ENCODE assay signal across 15 cellular contexts in genomic region chr1:220313576-220313975, GRCh38. TPM values are rescaled to one million over a fixed set of nuclear protein-coding genes. Genes with fewer than 3 reads are reported as not detected.
A peak's percentile ranks its signal among the peaks of the same experiment; 100 is the strongest.
DNase-seq lines count a peak whose midpoint lies in the region; ATAC-seq, FAIRE-seq and TF ChIP-seq lines count a peak whose summit lies in the region.
"Had no signal": no experiment of that assay in that cellular context is flagged by ENCODE, and none has a peak within 500 bp of the region (broad histone marks: within the 10 kb centered on the region; RNA-seq: fewer than 3 reads in every experiment).

No MANE protein-coding gene starts in this region.

- H3K18ac ChIP-seq in mesendoderm (ENCODE audit: low read length) = no peak overlapping the region

- no peak overlapping the region; the same call in 1 of the 2 replicates for H3K27ac Mint-ChIP-seq in GM23338
- H3K27ac Mint-ChIP-seq: CD14-positive monocyte; CD8-positive, alpha-beta T cell; IgD-negative memory B cell had no signal

- no peak overlapping the region for H3K23ac ChIP-seq in mesendoderm (ENCODE audit: low read length)

- H2AK5ac ChIP-seq in mesendoderm (ENCODE audit: low read length) = no peak overlapping the region

- no peak overlapping the region for H3K56ac ChIP-seq in mesendoderm (ENCODE audit: low read length)

- H3K36me3 ChIP-seq in GM23338 (ENCODE audit: insufficient read depth) (no peaks in the 10 kb centered on the region), hepatocyte (replicated peaks; ENCODE audit: insufficient read depth, low read depth) (no peaks in the 10 kb centered on the region), mesendoderm (ENCODE audit: control insufficient read depth, insufficient read depth, low read length) (no peaks in the 10 kb centered on the region), PC-3 (ENCODE audit: low read depth, low read length) (no peaks in the 10 kb centered on the region)

- POLR2A ChIA-PET in PC-3 (lab: Charles Lee; ENCODE audit: unreplicated experiment) = no interaction called here

- no peaks in the 10 kb centered on the region for H3K36me3 Mint-ChIP-seq in GM23338 (ENCODE audit: low read depth)
- H3K36me3 Mint-ChIP-seq: CD14-positive monocyte; CD8-positive, alpha-beta T cell had no signal

- H2BK5ac ChIP-seq in mesendoderm (ENCODE audit: low read length) = no peak overlapping the region

- intact Hi-C loops in PC-3 (cut with micrococcal nuclease) = no loop called here

- no peak overlapping the region for H3K4me2 ChIP-seq in GM23338
- H3K4me2 ChIP-seq in hepatocyte = no peak overlapping the region
- H3K4me2 ChIP-seq in mesendoderm (ENCODE audit: low read length) = no peak overlapping the region
- no peak overlapping the region for H3K4me2 ChIP-seq in PC-3 (ENCODE audit: low read length)
- H3K4me2 ChIP-seq: A549 had no signal

- H3K9ac ChIP-seq in mesendoderm (ENCODE audit: low read length) (no peak overlapping the region), PC-3 (ENCODE audit: low read length) (no peak overlapping the region)

- no peak overlapping the region for H3K27ac ChIP-seq in GM23338 (ENCODE audit: low read depth)
- H3K27ac ChIP-seq in hepatocyte = no peak overlapping the region
- no peak overlapping the region for H3K27ac ChIP-seq in mesendoderm (ENCODE audit: low read depth, low read length)
- H3K27ac ChIP-seq in PC-3 (ENCODE audit: low read length) = no peak overlapping the region
- H3K27ac ChIP-seq: A549 had no signal

- H3K27me3 ChIP-seq in GM23338 (ENCODE audit: insufficient read depth) (no peaks in the 10 kb centered on the region), hepatocyte (no peaks in the 10 kb centered on the region), mesendoderm (ENCODE audit: insufficient read depth, low read length, poor library complexity) (no peaks in the 10 kb centered on the region), PC-3 (ENCODE audit: low read length) (peaks cover 15% of the 10 kb centered on the region; the same call in 1 of the 2 replicates)

- peaks cover 5% of the 10 kb centered on the region; the same call in 1 of the 3 replicates for H3K4me1 Mint-ChIP-seq in GM23338
- H3K4me1 Mint-ChIP-seq: CD14-positive monocyte had no signal

- TF ChIP-seq CTCF in GM23338 (conservative IDR thresholded peaks at IDR 0.05; ENCODE audit: low read depth in 2 of 2) = no peak
- no peak for TF ChIP-seq CTCF in hepatocyte (IDR thresholded peaks at IDR 0.05; ENCODE audit: poor library complexity)
- TF ChIP-seq CTCF in PC-3 (conservative IDR thresholded peaks at IDR 0.05; ENCODE audit: low read depth, low read length) = no peak

- no peak overlapping the region for H4K5ac ChIP-seq in mesendoderm (ENCODE audit: low read length)

- CTCF ChIA-PET in PC-3 (lab: Charles Lee) = no interaction called here

- H3K79me2 ChIP-seq in GM23338 (replicated peaks; ENCODE audit: insufficient read depth) (no peaks in the 10 kb centered on the region), hepatocyte (no peaks in the 10 kb centered on the region), mesendoderm (ENCODE audit: control insufficient read depth, insufficient read depth, low read length) (no peaks in the 10 kb centered on the region), PC-3 (ENCODE audit: low read length) (no peaks in the 10 kb centered on the region)

- H3F3A ChIP-seq in GM23338 (replicated peaks; ENCODE audit: low read depth) (no peaks in the 10 kb centered on the region), PC-3 (ENCODE audit: low read length, unreplicated experiment) (no peaks in the 10 kb centered on the region)

- no peak overlapping the region for H3K4me3 Mint-ChIP-seq in GM23338
- H3K4me3 Mint-ChIP-seq: CD14-positive monocyte; CD8-positive, alpha-beta T cell; IgD-negative memory B cell had no signal

- no peaks in the 10 kb centered on the region; the same call in 1 of the 3 replicates for H3K9me3 Mint-ChIP-seq in GM23338
- H3K9me3 Mint-ChIP-seq: CD8-positive, alpha-beta T cell had no signal

- H3K9me3 ChIP-seq in hepatocyte (ENCODE audit: low read depth) = no peaks in the 10 kb centered on the region
- H3K9me3 ChIP-seq in PC-3 (ENCODE audit: low read length) = no peaks in the 10 kb centered on the region
- H3K9me3 ChIP-seq: A549 had no signal

- no peak overlapping the region for H2BK120ac ChIP-seq in mesendoderm (ENCODE audit: low read depth, low read length)

- H3K79me1 ChIP-seq in mesendoderm (ENCODE audit: low read length) = no peaks in the 10 kb centered on the region

- no TSS peak for BruUV-seq in PC-3 (replicated peaks; lab: Mats Ljungman, UMichigan)

- no peak overlapping the region for H2BK15ac ChIP-seq in mesendoderm (replicated peaks; ENCODE audit: low read depth)

- H3K4me3 ChIP-seq in GM23338 (no peak overlapping the region), hepatocyte (no peak overlapping the region), mesendoderm (ENCODE audit: low read length) (no peak overlapping the region), PC-3 (ENCODE audit: low read length) (no peak overlapping the region)
- H3K4me3 ChIP-seq: A549 had no signal

- FAIRE-seq in HTR-8/SVneo (lab: Jason Lieb, UNC) = no peak
- FAIRE-seq: A549 had no signal

- H3K4ac ChIP-seq in mesendoderm (ENCODE audit: low read depth, low read length) = no peak overlapping the region

- H3K9me2 ChIP-seq in GM23338 (ENCODE audit: insufficient read depth) (peaks cover 20% of the 10 kb centered on the region; the same call in 1 of the 2 replicates), hepatocyte (replicated peaks; ENCODE audit: insufficient read depth) (no peaks in the 10 kb centered on the region), PC-3 (replicated peaks; ENCODE audit: low read length) (no peaks in the 10 kb centered on the region)

- no peaks in the 10 kb centered on the region for H3K4me1 ChIP-seq in GM23338 (ENCODE audit: insufficient read depth)
- no peaks in the 10 kb centered on the region for H3K4me1 ChIP-seq in hepatocyte (ENCODE audit: insufficient read depth)
- no peaks in the 10 kb centered on the region for H3K4me1 ChIP-seq in mesendoderm (ENCODE audit: control insufficient read depth, low read depth, low read length)
- H3K4me1 ChIP-seq in PC-3 (ENCODE audit: insufficient read depth, low read length) = no peaks in the 10 kb centered on the region
- H3K4me1 ChIP-seq: A549 had no signal

- H4K20me1 ChIP-seq in GM23338 (replicated peaks; ENCODE audit: insufficient read depth) (no peaks in the 10 kb centered on the region), hepatocyte (ENCODE audit: insufficient read depth, poor library complexity, severe bottlenecking) (no peaks in the 10 kb centered on the region), PC-3 (ENCODE audit: low read length) (no peaks in the 10 kb centered on the region)

- no peaks in the 10 kb centered on the region for H3K27me3 Mint-ChIP-seq in GM23338 (ENCODE audit: insufficient read depth, low read depth, poor library complexity)
- H3K27me3 Mint-ChIP-seq: IgD-negative memory B cell had no signal

- ATAC-seq in GM23338 (peak; percentile 66), PC-3 (no peak)
- ATAC-seq: A549; CD8-positive, alpha-beta T cell had no signal

- peak overlapping the region; percentile 32; the same call in 1 of the 2 replicates for H2AFZ ChIP-seq in GM23338
- no peak overlapping the region for H2AFZ ChIP-seq in hepatocyte
- no peak overlapping the region for H2AFZ ChIP-seq in PC-3 (ENCODE audit: low read length)

- peak; percentile 47 for DNase-seq in GM23338 (ENCODE audit: low spot score)
- DNase-seq in NCI-H69 (lab: John Stamatoyannopoulos, UW) = peak; percentile 7
- peak; percentile 14 for DNase-seq in hepatocyte (ENCODE audit: low spot score)
- peak; percentile 51 for DNase-seq in mesendoderm
- no peak for DNase-seq in HTR-8/SVneo (ENCODE audit: insufficient read length, low spot score)
- DNase-seq in kidney tubule cell (ENCODE audit: low spot score) = no peak
- no peak for DNase-seq in PC-3
- no peak for DNase-seq in NCI-H2171 (lab: John Stamatoyannopoulos, UW)
- DNase-seq: CD8-positive, alpha-beta T cell; COR-L47; DMS153; H7 had no signal

- 48% methylated on average over 1 of the region's 1 CpG for WGBS in hepatocyte (ENCODE audit: low lambda C conversion rate, missing lambda C conversion rate)
- WGBS in mesendoderm (ENCODE audit: extremely low coverage, insufficient coverage, low lambda C conversion rate) = no CpG with 5 or more reads among the region's 1 CpG

- no peak overlapping the region for H4K8ac ChIP-seq in mesendoderm (ENCODE audit: low read depth, low read length)

TF ChIP-seq in GM23338, 12 proteins besides CTCF, POLR2A, EP300 and RAD21 (continues in another document):
- no peak for TF ChIP-seq POLR2AphosphoS5 (IDR thresholded peaks at IDR 0.05; ENCODE audit: low read depth)
- no peak for TF ChIP-seq ZNF331 (CRISPR knock-in tag; IDR thresholded peaks at IDR 0.05; ENCODE audit: low read depth)
- no peak for TF ChIP-seq NANOG (IDR thresholded peaks at IDR 0.05; ENCODE audit: borderline replicate concordance)
- no peak for TF ChIP-seq STAT1 (IDR thresholded peaks at IDR 0.05; ENCODE audit: unreplicated experiment)
- no peak for TF ChIP-seq REST (IDR thresholded peaks at IDR 0.05; ENCODE audit: unreplicated experiment)

RNA-seq across cellular contexts. Expression of gene RAB3GAP2, which starts 41.3 kb away (rescaled TPM):
- total RNA-seq in GM23338 (2014; rRNA removed; shearing (Covaris generic)) = 41.6 and 44.6 TPM in 2 replicates
- 15.7 and 19.4 TPM in 2 replicates for polyA plus RNA-seq in GM23338 (2016; fragmentation: Nextera tagmentation; extraction: Ambion mirVana)
- total RNA-seq in hepatocyte = 25.2 and 31.6 TPM in 2 replicates
- polyA plus RNA-seq in hepatocyte = 12.6 and 13.7 TPM in 2 replicates
- 19.2 TPM for polyA plus RNA-seq in mesendoderm (2013, experiment 1 of 2)
- 18.4 TPM for polyA plus RNA-seq in mesendoderm (2013, experiment 2 of 2)
- total RNA-seq in PC-3 (2014; rRNA removed) = 16.7 and 19.9 TPM in 2 replicates

Comparison
In these comparisons a context has a peak if more than half of its experiments do, and no peak if none do; other contexts are left out.
1. DNase-seq: peak in GM23338 (single experiment), NCI-H69 (single experiment), hepatocyte (single experiment) and mesendoderm (single experiment); none in HTR-8/SVneo (single experiment), kidney tubule cell (single experiment), PC-3 (single experiment) and NCI-H2171 (single experiment).